ENCODE assay signal across 23 cellular contexts in the genomic region with DNA sequence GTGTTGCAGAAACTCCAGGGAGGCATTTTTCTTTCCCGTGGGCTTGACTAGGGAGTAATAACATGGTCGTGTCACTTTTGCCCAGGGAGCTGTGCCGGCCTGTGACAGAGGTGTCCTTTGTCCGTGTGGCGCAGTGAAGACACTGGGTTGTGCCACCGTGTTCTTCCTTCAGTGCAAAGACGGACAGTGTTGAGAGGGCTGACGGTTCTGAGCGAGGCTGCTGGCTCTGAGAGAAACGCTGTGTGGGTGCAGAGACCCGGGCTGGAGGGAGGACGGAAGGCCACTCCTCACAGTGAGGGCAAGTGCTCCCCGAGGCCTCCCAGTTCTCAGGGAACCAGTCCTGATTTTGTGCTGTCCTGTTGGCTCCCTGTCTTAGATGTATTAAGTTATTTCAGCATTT. TPM values are rescaled to one million over a fixed set of nuclear protein-coding genes. Genes with fewer than 3 reads are reported as not detected.
DNase-seq lines count a peak whose midpoint lies in the region; ATAC-seq and TF ChIP-seq lines count a peak whose summit lies in the region.
"Had no signal": no experiment of that assay in that cellular context is flagged by ENCODE, and none has a peak within 500 bp of the region (broad histone marks: within the 10 kb centered on the region; RNA-seq: fewer than 3 reads in every experiment).

No MANE protein-coding gene starts in this region.

- DNase-seq in RWPE1 (ENCODE audit: low spot score) (no peak), omental fat pad (ENCODE audit: low spot score) (no peak), NCI-H748 treated with DMSO at 0.1 percent for 48 hours (lab: John Stamatoyannopoulos, UW) (no peak), NAMALWA (ENCODE audit: low spot score) (no peak)
- DNase-seq in stimulated activated CD4-positive, alpha-beta T cell treated with anti-CD3 and anti-CD28 coated beads, Interleukin-4, amount 100 ng/mL, for 1 hour, result no peak
- DNase-seq: CD4-positive, CD25-positive, alpha-beta regulatory T cell; EL; GF-D8; GM23248; HCEC 1CT; KG1; NCI-H1105; NCI-H146; NCI-H2029; NCI-H2171; NCI-H345; NCI-H524; NCI-H82 had no signal

- peaks cover 7% of the 10 kb centered on the region; the same call in 1 of the 2 replicates for H3K4me1 ChIP-seq in BLaER1
- H3K4me1 ChIP-seq: A549 had no signal

- H3K9ac ChIP-seq in BLaER1, result no peak overlapping the region
- H3K9ac ChIP-seq: GM23248 had no signal

- no peaks in the 10 kb centered on the region for H3K27me3 ChIP-seq in BLaER1

- H4K20me1 ChIP-seq in BLaER1, result peaks cover 94% of the 10 kb centered on the region

- H3K4me2 ChIP-seq in BLaER1, result no peak overlapping the region
- H3K4me2 ChIP-seq: A549 had no signal

- CTCF ChIA-PET in RWPE1 (lab: Yijun Ruan, JAX), result no interaction called here

- 0 out of 2 replicates have a peak overlapping the region, but pooled peaks have one; percentile 9 for H3K27ac ChIP-seq in BLaER1
- H3K27ac ChIP-seq in RWPE1, result peak overlapping the region; percentile 44
- H3K27ac ChIP-seq: A549, GM23248 had no signal

- no peak overlapping the region for H3K4me3 ChIP-seq in BLaER1
- H3K4me3 ChIP-seq: A549, GM23248 had no signal

- ATAC-seq in esophagus mucosa, result peak; percentile 12
- ATAC-seq in omental fat pad (ENCODE audit: low FRiP score), result peak; percentile 10
- ATAC-seq in GM21526 (IDR thresholded peaks at IDR 0.05; ENCODE audit: low FRiP score, unreplicated experiment), result no peak
- ATAC-seq: A549, Panc1 had no signal

- TF ChIP-seq CTCF in RWPE1 (conservative IDR thresholded peaks at IDR 0.05; ENCODE audit: low read depth) (no peak), omental fat pad (IDR thresholded peaks at IDR 0.05) (no peak)

- no peaks in the 10 kb centered on the region for H3K9me3 ChIP-seq in BLaER1
- H3K9me3 ChIP-seq: A549 had no signal

- POLR2A ChIA-PET in RWPE1 (lab: Yijun Ruan, JAX; ENCODE audit: low non-redundant PET), result no interaction called here

- peaks cover 91% of the 10 kb centered on the region for H3K36me3 ChIP-seq in BLaER1

RNA-seq across cellular contexts. Expression of a gene that starts 20.2 kb away (rescaled TPM):
- total RNA-seq in esophagus mucosa (67.8 TPM), omental fat pad (10 to 100 TPM; 33.9 to 66.5 (median 57.7) TPM)

RNA-seq across cellular contexts. Expression of a gene that starts 56.7 kb away (rescaled TPM):
- 45.4 TPM for total RNA-seq in esophagus mucosa
- 10 to 100 TPM; 27.4 to 58.8 (median 50.2) TPM for total RNA-seq in omental fat pad
